1 cellular context compared by ENCODE assay signal in genomic region chr1:227776277-227776676, GRCh38.
TF ChIP-seq lines count a peak whose summit lies in the region.

No MANE protein-coding gene starts in this region.

TF ChIP-seq in SK-N-SH, 30 proteins besides CTCF, POLR2A, EP300 and RAD21 (continued from another document):
- TF ChIP-seq FOSL2 (IDR thresholded peaks at IDR 0.05; ENCODE audit: borderline replicate concordance, low read depth) (peak; percentile 46; the same call in 1 of the 2 replicates), YY1 (IDR thresholded peaks at IDR 0.05; ENCODE audit: low read depth) (no peak), GABPA (IDR thresholded peaks at IDR 0.05; ENCODE audit: low read depth) (no peak), MAX (IDR thresholded peaks at IDR 0.05; ENCODE audit: low read depth) (peak; percentile 38; the same call in 1 of the 2 replicates), TAF1 (IDR thresholded peaks at IDR 0.05; ENCODE audit: borderline replicate concordance, low read depth, low read length) (no peak), TCF12 (IDR thresholded peaks at IDR 0.05) (peak; percentile 42; the same call in 1 of the 2 replicates), PBX3 (IDR thresholded peaks at IDR 0.05) (peak; percentile 31; the same call in 1 of the 2 replicates)
